Comparison of ENCODE assay signal across 8 cellular contexts in the genomic region with DNA sequence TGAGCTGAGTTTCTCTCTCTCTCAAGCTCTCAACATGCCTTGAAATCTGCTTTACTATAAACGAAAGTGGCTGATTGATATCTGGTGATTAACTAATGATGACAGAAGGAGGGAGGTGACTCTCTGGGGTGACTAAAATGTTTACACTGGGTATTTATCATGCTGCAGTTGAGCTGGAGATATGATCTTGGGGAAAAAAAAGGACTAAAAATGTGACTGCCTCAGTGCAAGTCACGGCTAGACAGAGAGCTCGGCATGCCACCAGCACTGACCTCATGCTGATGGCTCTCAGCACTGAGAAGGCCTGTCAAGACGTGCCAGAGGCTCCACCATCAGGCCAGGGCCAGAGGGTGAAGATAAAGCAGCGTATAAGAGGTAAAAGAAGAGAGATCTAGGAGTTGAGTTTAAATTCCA.
DNase-seq lines count a peak whose midpoint lies in the region; ATAC-seq and TF ChIP-seq lines count a peak whose summit lies in the region.

No MANE protein-coding gene starts in this region.

- H3K4me1 Mint-ChIP-seq in stimulated activated memory B cell treated with anti-CD40 and anti-IgM and Interleukin-4, amounts not matched to agents 10 μg/mL and 1 μg/mL and 100 μg/mL, for 72 hours = no peaks in the 10 kb centered on the region
- peaks cover 23% of the 10 kb centered on the region for H3K4me1 Mint-ChIP-seq in progenitor cell of endocrine pancreas (ENCODE audit: low read depth)

- peak; percentile 58 for ATAC-seq in GM18520 (IDR thresholded peaks at IDR 0.05; ENCODE audit: unreplicated experiment)
- peak; percentile 97 to 99 (median 98) for ATAC-seq in psoas muscle
- no peak for ATAC-seq in stimulated activated memory B cell treated with anti-CD40 and anti-IgM and Interleukin-4, amounts not matched to agents 10 μg/mL and 1 μg/mL and 100 μg/mL, for 72 hours
- no peak for ATAC-seq in GM19452 (IDR thresholded peaks at IDR 0.05; ENCODE audit: unreplicated experiment)

- no peak overlapping the region for H2AFZ ChIP-seq in PC-9

- no peaks in the 10 kb centered on the region for H3K36me3 Mint-ChIP-seq in stimulated activated memory B cell treated with anti-CD40 and anti-IgM and Interleukin-4, amounts not matched to agents 10 μg/mL and 1 μg/mL and 100 μg/mL, for 72 hours
- no peaks in the 10 kb centered on the region for H3K36me3 Mint-ChIP-seq in progenitor cell of endocrine pancreas (ENCODE audit: insufficient read depth)

- POLR2A ChIA-PET in PC-9 (lab: Charles Lee; ENCODE audit: unreplicated experiment) = no interaction called here

- no peak overlapping the region for H3K4me3 ChIP-seq in PC-9
- H3K4me3 ChIP-seq in fibroblast of pulmonary artery (replicated peaks; ENCODE audit: low read depth, low read length) = no peak overlapping the region
- H3K4me3 ChIP-seq in psoas muscle = no peak overlapping the region

- no peaks in the 10 kb centered on the region for H3K27me3 ChIP-seq in PC-9 (ENCODE audit: insufficient read depth, low read depth)
- H3K27me3 ChIP-seq in psoas muscle (ENCODE audit: insufficient read depth in 3 of 3, low read length in 2 of 3) = no peaks in the 10 kb centered on the region

- no peaks in the 10 kb centered on the region for H3K79me2 ChIP-seq in PC-9 (ENCODE audit: low read depth)

- peak overlapping the region; percentile 42; the same call in 1 of the 2 replicates for H3K4me2 ChIP-seq in PC-9

- H3K27ac Mint-ChIP-seq in stimulated activated memory B cell treated with anti-CD40 and anti-IgM and Interleukin-4, amounts not matched to agents 10 μg/mL and 1 μg/mL and 100 μg/mL, for 72 hours = no peak overlapping the region
- no peak overlapping the region for H3K27ac Mint-ChIP-seq in progenitor cell of endocrine pancreas

- TF ChIP-seq CTCF in PC-9 (conservative IDR thresholded peaks at IDR 0.05) (no peak; the same call in 1 of the 2 replicates), fibroblast of pulmonary artery (IDR thresholded peaks at IDR 0.05; ENCODE audit: low read length, missing control alignments) (peak; percentile 4), psoas muscle (IDR thresholded peaks at IDR 0.05) (peak; percentile 48), progenitor cell of endocrine pancreas (IDR thresholded peaks at IDR 0.05; ENCODE audit: unreplicated experiment) (no peak)

- H3K9me3 ChIP-seq in PC-9 (ENCODE audit: insufficient read depth, low read depth) = no peaks in the 10 kb centered on the region
- no peaks in the 10 kb centered on the region for H3K9me3 ChIP-seq in psoas muscle

- H3K4me3 Mint-ChIP-seq in stimulated activated memory B cell treated with anti-CD40 and anti-IgM and Interleukin-4, amounts not matched to agents 10 μg/mL and 1 μg/mL and 100 μg/mL, for 72 hours = no peak overlapping the region
- H3K4me3 Mint-ChIP-seq in progenitor cell of endocrine pancreas (ENCODE audit: low read depth) = no peak overlapping the region

- H3K36me3 ChIP-seq in PC-9 (ENCODE audit: low read depth) (no peaks in the 10 kb centered on the region), psoas muscle (ENCODE audit: insufficient read depth in 1 of 2, low read depth in 1 of 2) (no peaks in the 10 kb centered on the region)

- H3K4me1 ChIP-seq in PC-9 (replicated peaks; ENCODE audit: insufficient read depth) (peaks cover 4% of the 10 kb centered on the region; the same call in 1 of the 2 replicates), psoas muscle (peaks cover 15% of the 10 kb centered on the region)

- no TSS peak for BruUV-seq in PC-9 (replicated peaks; lab: Mats Ljungman, UMichigan)

- H3F3A ChIP-seq in PC-9 (ENCODE audit: insufficient read depth, low read depth) = no peaks in the 10 kb centered on the region

- no peaks in the 10 kb centered on the region for H3K27me3 Mint-ChIP-seq in stimulated activated memory B cell treated with anti-CD40 and anti-IgM and Interleukin-4, amounts not matched to agents 10 μg/mL and 1 μg/mL and 100 μg/mL, for 72 hours
- H3K27me3 Mint-ChIP-seq in progenitor cell of endocrine pancreas = no peaks in the 10 kb centered on the region

- H3K9me2 ChIP-seq in PC-9 (ENCODE audit: insufficient read depth) = no peaks in the 10 kb centered on the region

- WGBS in psoas muscle, 3 donors = 11 to 25% (median 15%) methylated on average over 5 of the region's 5 CpGs

- intact Hi-C loops in PC-9 (cut with micrococcal nuclease; ENCODE audit: unreplicated experiment) (loop anchor here (5.0 to 10.0 kb wide), 2 partner anchors 242 to 550 kb away; partner anchors contain the start of gene AKIRIN2), psoas muscle (cut with DNase I) (loop anchor here in 1 of 2 donors (10.0 kb wide), 1 partner anchor 110 kb away; no protein-coding TSS in a partner anchor)

- no peaks in the 10 kb centered on the region for H4K20me1 ChIP-seq in PC-9 (ENCODE audit: insufficient read depth)

- no peaks in the 10 kb centered on the region for H3K9me3 Mint-ChIP-seq in stimulated activated memory B cell treated with anti-CD40 and anti-IgM and Interleukin-4, amounts not matched to agents 10 μg/mL and 1 μg/mL and 100 μg/mL, for 72 hours
- H3K9me3 Mint-ChIP-seq in progenitor cell of endocrine pancreas (ENCODE audit: low read depth) = no peaks in the 10 kb centered on the region

- DNase-seq in PC-9 (peak; percentile 55 to 84), fibroblast of pulmonary artery (ENCODE audit: low read depth) (peak; percentile 41), psoas muscle (peak; percentile 75 to 89), progenitor cell of endocrine pancreas (ENCODE audit: low spot score, unreplicated experiment) (no peak)
- no peak for DNase-seq in activated CD4-positive, alpha-beta T cell treated with anti-CD3 and anti-CD28 coated beads for 4 hours

- CTCF ChIA-PET in PC-9 (lab: Charles Lee) = interaction anchor here (0.6 kb wide), 1 partner anchor 706 kb away, joined by 3 read pairs; no protein-coding TSS in a partner anchor

- H3K27ac ChIP-seq in PC-9 (peak overlapping the region; percentile 25), psoas muscle (peak overlapping the region; percentile 18)

Comparison
In these comparisons a context has a peak if more than half of its experiments do, and no peak if none do; other contexts are left out.
1. ATAC-seq: peak in GM18520 (single experiment) and psoas muscle (4 of 4); none in stimulated activated memory B cell treated with anti-CD40 and anti-IgM and Interleukin-4, amounts not matched to agents 10 μg/mL and 1 μg/mL and 100 μg/mL, for 72 hours (single experiment) and GM19452 (single experiment).
2. DNase-seq: peak in PC-9 (2 of 2), fibroblast of pulmonary artery (single experiment) and psoas muscle (2 of 2); none in progenitor cell of endocrine pancreas (single experiment) and activated CD4-positive, alpha-beta T cell treated with anti-CD3 and anti-CD28 coated beads for 4 hours (0 of 2).
3. CTCF ChIP-seq: peak in fibroblast of pulmonary artery (single experiment) and psoas muscle (single experiment); none in PC-9 (single experiment) and progenitor cell of endocrine pancreas (single experiment).